ENCODE assay signal across 9 cellular contexts in the genomic region with DNA sequence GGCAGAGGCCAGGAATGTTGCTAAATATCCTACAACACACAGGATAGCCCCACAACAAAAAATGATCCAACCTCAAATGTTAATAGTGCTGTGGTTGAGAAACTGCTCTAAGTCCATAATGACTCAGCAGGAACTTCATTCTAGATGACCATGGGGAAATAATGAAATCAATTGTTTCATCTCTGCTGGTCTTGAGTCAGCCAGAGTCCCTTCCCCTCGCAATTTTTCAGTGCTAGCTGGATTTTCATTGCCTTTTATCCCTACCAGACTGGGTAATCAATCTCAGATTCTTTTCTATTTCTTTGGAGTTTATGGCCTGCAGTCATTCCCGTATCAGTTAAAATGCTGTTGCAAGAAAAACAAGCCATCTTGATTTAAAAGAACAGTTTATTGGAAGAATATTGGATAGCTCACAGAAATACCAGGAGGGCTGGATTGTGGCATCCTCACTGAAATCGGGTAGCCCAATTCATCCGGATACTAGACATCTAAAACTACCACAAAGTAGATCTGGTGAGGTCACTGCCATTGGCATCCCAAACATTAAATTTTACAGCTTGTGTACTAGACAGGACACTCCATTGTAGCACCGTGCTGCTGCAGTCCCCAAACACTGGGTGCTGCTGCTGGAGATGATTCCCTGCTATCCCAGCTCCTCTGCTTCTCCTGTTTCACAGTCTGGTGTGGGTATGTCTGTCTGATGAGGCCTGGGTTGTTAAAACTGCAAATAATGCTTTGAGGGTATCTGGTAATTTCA. TPM values are rescaled to one million over a fixed set of nuclear protein-coding genes. Genes with fewer than 3 reads are reported as not detected.
DNase-seq lines count a peak whose midpoint lies in the region; ATAC-seq, FAIRE-seq and TF ChIP-seq lines count a peak whose summit lies in the region.
"Had no signal": no experiment of that assay in that cellular context is flagged by ENCODE, and none has a peak within 500 bp of the region (broad histone marks: within the 10 kb centered on the region; RNA-seq: fewer than 3 reads in every experiment).

No MANE protein-coding gene starts in this region.

- ATAC-seq in Right ventricle myocardium inferior (peak; percentile 28), HG02973 (IDR thresholded peaks at IDR 0.05; ENCODE audit: unreplicated experiment) (no peak)

- intact Hi-C loops in Right ventricle myocardium inferior (cut with DNase I) (no loop called here), cardiac septum (cut with DNase I) (loop anchor here (10.0 kb wide), 1 partner anchor 55 kb away; no protein-coding TSS in a partner anchor)

- H3K9me3 ChIP-seq in SK-N-SH: no peaks in the 10 kb centered on the region

- H3K36me3 ChIP-seq in SK-N-SH (replicated peaks in 1 of 2; ENCODE audit: control insufficient read depth in 1 of 2, insufficient read depth in 2 of 2, low read length in 1 of 2): no peaks in the 10 kb centered on the region

- H3K4me1 ChIP-seq in SK-N-SH (ENCODE audit: control insufficient read depth in 1 of 2, insufficient read depth in 2 of 2, low read depth in 1 of 2, low read length in 1 of 2): peaks cover 3 to 15% of the 10 kb centered on the region in 2 experiments

- TF ChIP-seq EP300 in SK-N-SH (IDR thresholded peaks at IDR 0.05; ENCODE audit: borderline replicate concordance in 1 of 2, low read depth in 1 of 2, low read length in 1 of 2): peak in 1 of 2 experiments; percentile 54; a peak in 1 of 4 replicates

- H3K27me3 ChIP-seq in SK-N-SH (ENCODE audit: insufficient read depth): no peaks in the 10 kb centered on the region

- H3K4me2 ChIP-seq in SK-N-SH: peak overlapping the region; percentile 49

- no peak for TF ChIP-seq RAD21 in SK-N-SH (IDR thresholded peaks at IDR 0.05; ENCODE audit: low read length)

- no peak for FAIRE-seq in urothelium cell line (lab: Jason Lieb, UNC)

- H3K9me2 ChIP-seq in SK-N-SH: no peaks in the 10 kb centered on the region

- CTCF ChIA-PET in SK-N-SH (lab: Yijun Ruan, JAX): interaction anchor here (1.3 kb wide), 1 partner anchor 19 kb away, joined by 3 read pairs; no protein-coding TSS in a partner anchor

- peak overlapping the region; percentile 70 for H2AFZ ChIP-seq in SK-N-SH (ENCODE audit: low read depth)

- 33% methylated on average over 4 of the region's 5 CpGs for WGBS in SK-N-SH (ENCODE audit: low lambda C conversion rate)

- peak overlapping the region in 1 of 2 experiments; percentile 25; a peak in 1 of 4 replicates for H3K4me3 ChIP-seq in SK-N-SH (ENCODE audit: low read depth in 2 of 2, low read length in 1 of 2)
- H3K4me3 ChIP-seq in fibroblast of the aortic adventitia (ENCODE audit: low read depth, low read length): no peak overlapping the region

- H3K9ac ChIP-seq in SK-N-SH: peak overlapping the region; percentile 11; the same call in 1 of the 2 replicates

- no peaks in the 10 kb centered on the region for H4K20me1 ChIP-seq in SK-N-SH (ENCODE audit: insufficient read depth)

- TF ChIP-seq CTCF in SK-N-SH (IDR thresholded peaks at IDR 0.05): no peak
- TF ChIP-seq CTCF in fibroblast of the aortic adventitia (IDR thresholded peaks at IDR 0.05; ENCODE audit: insufficient read depth, low read length): no peak

- no peak for DNase-seq in Right ventricle myocardium inferior (ENCODE audit: missing footprints)
- no peak for DNase-seq in cardiac septum (ENCODE audit: low spot score)
- no peak for DNase-seq in SK-N-SH
- DNase-seq in fibroblast of the aortic adventitia (ENCODE audit: low read depth): peak; percentile 85
- peak; percentile 36 for DNase-seq in urothelium cell line (ENCODE audit: low spot score)
- DNase-seq in NCI-H510A treated with DMSO at 0.1 percent for 48 hours (lab: John Stamatoyannopoulos, UW): no peak
- no peak for DNase-seq in NCI-H1105 treated with DMSO at 0.1 percent for 48 hours (lab: John Stamatoyannopoulos, UW)
- DNase-seq: retina had no signal

- H3F3A ChIP-seq in SK-N-SH (replicated peaks; ENCODE audit: insufficient read depth): peaks cover 13% of the 10 kb centered on the region

- no peaks in the 10 kb centered on the region for H3K79me2 ChIP-seq in SK-N-SH (ENCODE audit: insufficient read depth)

- POLR2A ChIA-PET in SK-N-SH (lab: Yijun Ruan, JAX): no interaction called here

- peak overlapping the region in 1 of 2 experiments; percentile 82; a peak in 2 of 4 replicates for H3K27ac ChIP-seq in SK-N-SH (ENCODE audit: low read depth in 2 of 2, low read length in 1 of 2)

TF ChIP-seq in SK-N-SH, 30 proteins besides CTCF, POLR2A, EP300 and RAD21 (continues in another document):
- TF ChIP-seq, protein P1, sequence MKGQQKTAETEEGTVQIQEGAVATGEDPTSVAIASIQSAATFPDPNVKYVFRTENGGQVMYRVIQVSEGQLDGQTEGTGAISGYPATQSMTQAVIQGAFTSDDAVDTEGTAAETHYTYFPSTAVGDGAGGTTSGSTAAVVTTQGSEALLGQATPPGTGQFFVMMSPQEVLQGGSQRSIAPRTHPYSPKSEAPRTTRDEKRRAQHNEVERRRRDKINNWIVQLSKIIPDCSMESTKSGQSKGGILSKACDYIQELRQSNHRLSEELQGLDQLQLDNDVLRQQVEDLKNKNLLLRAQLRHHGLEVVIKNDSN (IDR thresholded peaks at IDR 0.05; ENCODE audit: borderline replicate concordance, low read depth): no peak
- TF ChIP-seq TAF1 (IDR thresholded peaks at IDR 0.05; ENCODE audit: borderline replicate concordance, low read depth, low read length) (no peak), JUND (IDR thresholded peaks at IDR 0.05) (peak; percentile 50), FOXJ3 (CRISPR knock-in tag; IDR thresholded peaks at IDR 0.05) (no peak), SIN3A (IDR thresholded peaks at IDR 0.05; ENCODE audit: borderline replicate concordance, low read depth, low read length) (no peak), GATA2 (CRISPR knock-in tag; IDR thresholded peaks at IDR 0.05) (no peak), NFIC (IDR thresholded peaks at IDR 0.05; ENCODE audit: borderline replicate concordance) (peak; percentile 32; the same call in 1 of the 2 replicates), TCF12 (IDR thresholded peaks at IDR 0.05) (peak; percentile 46; the same call in 1 of the 2 replicates)
- TF ChIP-seq, protein P2, sequence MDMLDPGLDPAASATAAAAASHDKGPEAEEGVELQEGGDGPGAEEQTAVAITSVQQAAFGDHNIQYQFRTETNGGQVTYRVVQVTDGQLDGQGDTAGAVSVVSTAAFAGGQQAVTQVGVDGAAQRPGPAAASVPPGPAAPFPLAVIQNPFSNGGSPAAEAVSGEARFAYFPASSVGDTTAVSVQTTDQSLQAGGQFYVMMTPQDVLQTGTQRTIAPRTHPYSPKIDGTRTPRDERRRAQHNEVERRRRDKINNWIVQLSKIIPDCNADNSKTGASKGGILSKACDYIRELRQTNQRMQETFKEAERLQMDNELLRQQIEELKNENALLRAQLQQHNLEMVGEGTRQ (IDR thresholded peaks at IDR 0.05; ENCODE audit: borderline replicate concordance, low read depth, low read length): no peak
- TF ChIP-seq, protein P3, sequence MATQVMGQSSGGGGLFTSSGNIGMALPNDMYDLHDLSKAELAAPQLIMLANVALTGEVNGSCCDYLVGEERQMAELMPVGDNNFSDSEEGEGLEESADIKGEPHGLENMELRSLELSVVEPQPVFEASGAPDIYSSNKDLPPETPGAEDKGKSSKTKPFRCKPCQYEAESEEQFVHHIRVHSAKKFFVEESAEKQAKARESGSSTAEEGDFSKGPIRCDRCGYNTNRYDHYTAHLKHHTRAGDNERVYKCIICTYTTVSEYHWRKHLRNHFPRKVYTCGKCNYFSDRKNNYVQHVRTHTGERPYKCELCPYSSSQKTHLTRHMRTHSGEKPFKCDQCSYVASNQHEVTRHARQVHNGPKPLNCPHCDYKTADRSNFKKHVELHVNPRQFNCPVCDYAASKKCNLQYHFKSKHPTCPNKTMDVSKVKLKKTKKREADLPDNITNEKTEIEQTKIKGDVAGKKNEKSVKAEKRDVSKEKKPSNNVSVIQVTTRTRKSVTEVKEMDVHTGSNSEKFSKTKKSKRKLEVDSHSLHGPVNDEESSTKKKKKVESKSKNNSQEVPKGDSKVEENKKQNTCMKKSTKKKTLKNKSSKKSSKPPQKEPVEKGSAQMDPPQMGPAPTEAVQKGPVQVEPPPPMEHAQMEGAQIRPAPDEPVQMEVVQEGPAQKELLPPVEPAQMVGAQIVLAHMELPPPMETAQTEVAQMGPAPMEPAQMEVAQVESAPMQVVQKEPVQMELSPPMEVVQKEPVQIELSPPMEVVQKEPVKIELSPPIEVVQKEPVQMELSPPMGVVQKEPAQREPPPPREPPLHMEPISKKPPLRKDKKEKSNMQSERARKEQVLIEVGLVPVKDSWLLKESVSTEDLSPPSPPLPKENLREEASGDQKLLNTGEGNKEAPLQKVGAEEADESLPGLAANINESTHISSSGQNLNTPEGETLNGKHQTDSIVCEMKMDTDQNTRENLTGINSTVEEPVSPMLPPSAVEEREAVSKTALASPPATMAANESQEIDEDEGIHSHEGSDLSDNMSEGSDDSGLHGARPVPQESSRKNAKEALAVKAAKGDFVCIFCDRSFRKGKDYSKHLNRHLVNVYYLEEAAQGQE (IDR thresholded peaks at IDR 0.05; ENCODE audit: low read depth, low read length): no peak
- TF ChIP-seq, protein P4, sequence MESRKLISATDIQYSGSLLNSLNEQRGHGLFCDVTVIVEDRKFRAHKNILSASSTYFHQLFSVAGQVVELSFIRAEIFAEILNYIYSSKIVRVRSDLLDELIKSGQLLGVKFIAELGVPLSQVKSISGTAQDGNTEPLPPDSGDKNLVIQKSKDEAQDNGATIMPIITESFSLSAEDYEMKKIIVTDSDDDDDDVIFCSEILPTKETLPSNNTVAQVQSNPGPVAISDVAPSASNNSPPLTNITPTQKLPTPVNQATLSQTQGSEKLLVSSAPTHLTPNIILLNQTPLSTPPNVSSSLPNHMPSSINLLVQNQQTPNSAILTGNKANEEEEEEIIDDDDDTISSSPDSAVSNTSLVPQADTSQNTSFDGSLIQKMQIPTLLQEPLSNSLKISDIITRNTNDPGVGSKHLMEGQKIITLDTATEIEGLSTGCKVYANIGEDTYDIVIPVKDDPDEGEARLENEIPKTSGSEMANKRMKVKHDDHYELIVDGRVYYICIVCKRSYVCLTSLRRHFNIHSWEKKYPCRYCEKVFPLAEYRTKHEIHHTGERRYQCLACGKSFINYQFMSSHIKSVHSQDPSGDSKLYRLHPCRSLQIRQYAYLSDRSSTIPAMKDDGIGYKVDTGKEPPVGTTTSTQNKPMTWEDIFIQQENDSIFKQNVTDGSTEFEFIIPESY (IDR thresholded peaks at IDR 0.05; ENCODE audit: borderline replicate concordance, low read depth): no peak
- TF ChIP-seq, protein P5, sequence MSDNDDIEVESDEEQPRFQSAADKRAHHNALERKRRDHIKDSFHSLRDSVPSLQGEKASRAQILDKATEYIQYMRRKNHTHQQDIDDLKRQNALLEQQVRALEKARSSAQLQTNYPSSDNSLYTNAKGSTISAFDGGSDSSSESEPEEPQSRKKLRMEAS (IDR thresholded peaks at IDR 0.05; ENCODE audit: low read depth): peak; percentile 41; the same call in 1 of the 2 replicates

RNA-seq across cellular contexts. Expression of a gene that starts 30.3 kb away (rescaled TPM):
- 47.8 TPM for total RNA-seq in Right ventricle myocardium inferior
- total RNA-seq in cardiac septum: 35.1 TPM
- polyA plus RNA-seq in SK-N-SH (2012; rRNA removed): 19.0 and 21.3 TPM in 2 replicates
- 30.6 and 38.1 TPM in 2 replicates for polyA plus RNA-seq in SK-N-SH (2012; cell fraction: cytosol; rRNA removed)
- 8.3 and 15.8 TPM in 2 replicates for polyA plus RNA-seq in SK-N-SH (2012; cell fraction: nucleus; rRNA removed)
- 7.5 and 33.7 TPM in 2 replicates for total RNA-seq in fibroblast of the aortic adventitia (ENCODE audit: low replicate concordance)

Comparison
In these comparisons a context has a peak if more than half of its experiments do, and no peak if none do; other contexts are left out.
1. DNase-seq: peak in fibroblast of the aortic adventitia (single experiment) and urothelium cell line (single experiment); none in Right ventricle myocardium inferior (single experiment), cardiac septum (single experiment), SK-N-SH (single experiment), NCI-H510A treated with DMSO at 0.1 percent for 48 hours (single experiment) and NCI-H1105 treated with DMSO at 0.1 percent for 48 hours (single experiment).